6 cellular contexts compared by ENCODE assay signal in the genomic region with DNA sequence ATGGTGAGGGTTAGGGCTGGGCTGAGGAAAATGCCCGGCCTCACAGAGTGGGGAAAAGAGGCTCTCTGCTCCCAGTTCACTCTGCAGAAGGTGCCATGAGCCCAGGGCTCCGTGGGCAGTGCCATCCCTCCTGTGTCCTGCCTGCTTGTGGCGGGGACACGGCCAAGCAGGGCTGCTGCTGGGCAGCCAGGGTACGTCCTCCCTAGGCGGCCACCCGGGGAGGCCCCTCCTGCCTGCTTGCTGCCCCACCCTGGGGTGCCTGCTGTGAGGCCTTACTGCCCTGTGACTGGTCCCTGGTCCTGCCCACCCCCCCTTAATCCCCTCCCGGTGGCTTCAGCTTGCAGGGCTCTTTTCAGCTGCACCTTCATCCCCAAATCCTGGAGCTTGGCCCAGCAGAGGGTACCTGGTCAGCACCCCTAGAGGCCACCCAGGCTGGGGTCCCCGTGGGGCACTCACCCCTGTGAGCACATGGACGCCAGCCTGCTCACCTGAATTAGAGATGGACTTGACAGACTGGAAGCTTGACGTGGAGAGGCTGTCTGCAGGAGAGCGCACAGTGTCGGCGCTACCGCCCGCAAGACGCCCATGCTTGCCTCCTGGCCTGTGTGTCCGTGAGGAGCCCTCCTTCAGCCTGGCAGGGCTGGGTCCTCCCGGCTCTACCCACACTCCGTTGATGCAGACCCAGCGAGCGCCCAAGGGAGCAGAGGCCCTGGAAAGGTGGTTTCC. TPM values are rescaled to one million over a fixed set of nuclear protein-coding genes. Genes with fewer than 3 reads are reported as not detected.
"Had no signal": no experiment of that assay in that cellular context is flagged by ENCODE, and none has a peak within 500 bp of the region (broad histone marks: within the 10 kb centered on the region; RNA-seq: fewer than 3 reads in every experiment).

No MANE protein-coding gene starts in this region.

RNA-seq across cellular contexts. Expression of a gene that starts 3.1 kb away (rescaled TPM):
- total RNA-seq: MCF 10A had no signal

RNA-seq across cellular contexts. Expression of a gene that starts 12.8 kb away (rescaled TPM):
- total RNA-seq: LHCN-M2, MCF 10A, OCI-LY7, PC-3, SK-MEL-5 had no signal

RNA-seq across cellular contexts. Expression of a gene that starts 56.4 kb away (rescaled TPM):
- total RNA-seq: HT-29, MCF 10A, OCI-LY7, PC-3, SK-MEL-5 had no signal
